In genomic region chr19:51161266-51161665, GRCh38 we compare ENCODE assay signal across 23 cellular contexts. TPM values are rescaled to one million over a fixed set of nuclear protein-coding genes. Genes with fewer than 3 reads are reported as not detected.
"Had no signal": no experiment of that assay in that cellular context is flagged by ENCODE, and none has a peak within 500 bp of the region (broad histone marks: within the 10 kb centered on the region; RNA-seq: fewer than 3 reads in every experiment).

No MANE protein-coding gene starts in this region.

- H3K36me3 Mint-ChIP-seq: naive thymus-derived CD4-positive, alpha-beta T cell had no signal

- H3K4me1 ChIP-seq: colonic mucosa, esophagus muscularis mucosa, gastroesophageal sphincter, tibial artery, upper lobe of left lung, uterus had no signal

- DNase-seq: colonic mucosa; effector CD4-positive, alpha-beta T cell; naive thymus-derived CD4-positive, alpha-beta T cell; posterior cingulate gyrus; spleen; stimulated activated CD4-positive, alpha-beta T cell treated with anti-CD3 and anti-CD28 coated beads, Interleukin-2, amount 100 ng/mL, for 24 hours; stimulated activated naive CD4-positive, alpha-beta T cell treated with Interleukin-2 at 50 U/mL for 16 hours; tibial artery; upper lobe of left lung; uterus had no signal

- H3K27ac Mint-ChIP-seq: endodermal cell had no signal

- H3K4me3 Mint-ChIP-seq: endodermal cell; naive thymus-derived CD4-positive, alpha-beta T cell; neural crest cell had no signal

- H3K4me3 ChIP-seq: colonic mucosa, esophagus muscularis mucosa, gastroesophageal sphincter, hepatocyte, spleen, suprapubic skin, tibial artery, upper lobe of left lung, uterus had no signal

- H3K36me3 ChIP-seq: colonic mucosa, esophagus muscularis mucosa, gastroesophageal sphincter, spleen, suprapubic skin, tibial artery, upper lobe of left lung, uterus had no signal

- H3K9me3 Mint-ChIP-seq: endodermal cell, neural crest cell had no signal

- ATAC-seq: gastroesophageal sphincter; naive thymus-derived CD4-positive, alpha-beta T cell; sciatic nerve had no signal

- H3K27me3 ChIP-seq: colonic mucosa, upper lobe of left lung, uterus had no signal

- H3K27ac ChIP-seq: colonic mucosa, esophagus muscularis mucosa, gastroesophageal sphincter, hepatocyte, spleen, suprapubic skin, tibial artery, upper lobe of left lung, uterus had no signal

- H3K9me3 ChIP-seq: colonic mucosa, esophagus muscularis mucosa, gastroesophageal sphincter, spleen, suprapubic skin, tibial artery, upper lobe of left lung, uterus had no signal

RNA-seq across cellular contexts. Expression of gene SIGLEC7, which starts 19.2 kb away (rescaled TPM):
- total RNA-seq: endodermal cell, endothelial cell of umbilical vein, fibroblast of villous mesenchyme, kidney epithelial cell, lung microvascular endothelial cell, neural crest cell, osteocyte, pulmonary artery endothelial cell, suprapubic skin had no signal

RNA-seq across cellular contexts. Expression of gene SIGLEC9, which starts 36.6 kb away (rescaled TPM):
- total RNA-seq: endodermal cell, endothelial cell of umbilical vein, fibroblast of villous mesenchyme, neural crest cell, osteocyte, pulmonary artery endothelial cell had no signal
